ENCODE assay signal across 18 cellular contexts in the genomic region with DNA sequence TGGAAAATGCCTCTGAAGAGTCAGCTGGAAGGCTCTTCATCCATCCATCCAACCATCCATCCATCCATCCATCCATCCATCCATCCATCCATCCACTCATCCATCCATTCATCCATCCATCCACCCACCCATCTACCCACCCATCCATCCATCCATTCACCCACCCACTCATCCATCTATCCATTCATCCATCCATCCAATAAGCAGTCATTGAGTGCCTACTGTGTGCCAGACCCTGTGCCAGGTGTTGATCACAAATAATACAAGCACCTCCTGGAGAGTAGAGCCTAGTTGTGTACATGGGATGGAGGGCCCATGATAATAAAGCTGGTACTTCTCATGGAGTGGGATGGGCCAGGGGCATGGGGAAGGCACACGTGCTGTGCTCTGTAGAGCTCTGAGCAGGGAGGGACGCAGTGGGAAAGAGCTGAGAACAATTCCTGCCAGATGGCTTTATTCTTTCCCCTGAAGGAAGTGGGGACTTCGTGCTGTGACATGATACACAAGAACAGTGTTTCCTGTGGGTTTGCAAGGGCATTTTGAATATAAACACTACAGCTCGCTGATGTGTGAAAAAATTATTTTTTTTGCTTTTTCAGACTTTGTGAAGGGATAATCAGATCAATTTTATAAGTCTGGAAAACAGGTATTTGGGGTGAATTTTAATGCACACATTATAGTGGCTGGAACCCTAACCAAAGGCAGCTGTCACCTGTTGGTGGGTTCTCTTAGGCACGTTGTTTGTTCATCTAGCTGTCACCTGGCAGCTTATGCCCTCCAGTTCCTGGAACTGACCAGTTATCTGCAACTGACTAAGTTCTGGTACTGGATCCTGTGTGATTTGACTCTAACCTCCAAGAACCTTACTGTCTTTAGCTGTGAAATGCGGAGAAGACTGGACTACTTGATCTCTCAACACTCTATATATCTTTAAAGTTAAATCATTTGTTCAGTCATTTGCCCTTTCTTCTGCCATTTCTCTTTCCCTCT.
DNase-seq lines count a peak whose midpoint lies in the region; ATAC-seq and TF ChIP-seq lines count a peak whose summit lies in the region.
"Had no signal": no experiment of that assay in that cellular context is flagged by ENCODE, and none has a peak within 500 bp of the region (broad histone marks: within the 10 kb centered on the region; RNA-seq: fewer than 3 reads in every experiment).

No MANE protein-coding gene starts in this region.

- H3K9me3 Mint-ChIP-seq in activated naive CD4-positive, alpha-beta T cell treated with anti-CD3 and anti-CD28 coated beads, Interleukin-2, amount 10 ng/mL, durations not matched to agents 7 days and 5 days: no peaks in the 10 kb centered on the region
- no peaks in the 10 kb centered on the region for H3K9me3 Mint-ChIP-seq in activated T-helper 17 cell treated with anti-CD3 and anti-CD28 coated beads, Interleukin-2, amount 50 U/mL, for 72 hours

- peak overlapping the region in 5 of 8 donors; percentile 25 to 73 (median 48) for H3K27ac ChIP-seq in spleen
- H3K27ac ChIP-seq: adrenal gland, pancreas had no signal

- H3K36me3 ChIP-seq in Loucy (ENCODE audit: insufficient read depth, low read length): 0 out of 2 replicates have a peak, but pooled peaks cover 5% of the 10 kb centered on the region
- peaks cover 0 to 21% (median 0%) of the 10 kb centered on the region in 6 donors for H3K36me3 ChIP-seq in spleen
- H3K36me3 ChIP-seq: adrenal gland, MG63, pancreas, Peyer's patch had no signal

- H3F3A ChIP-seq in Loucy (ENCODE audit: low read depth): peaks cover 9% of the 10 kb centered on the region; the same call in 1 of the 2 replicates

- H2AFZ ChIP-seq in Loucy (ENCODE audit: low read length): 0 out of 2 replicates have a peak overlapping the region, but pooled peaks have one; percentile 13

- no peaks in the 10 kb centered on the region for H4K20me1 ChIP-seq in Loucy (ENCODE audit: insufficient read depth, low read length, poor library complexity, severe bottlenecking)

- intact Hi-C loops in spleen (cut with DNase I; ENCODE audit: low total_unique reads): no loop called here

- peak overlapping the region; percentile 78 for H3K4me2 ChIP-seq in Loucy (ENCODE audit: low read depth, low read length, poor library complexity, severe bottlenecking)

- peaks cover 65% of the 10 kb centered on the region for H3K79me2 ChIP-seq in Loucy (ENCODE audit: insufficient read depth, low read length)

- H3K27ac Mint-ChIP-seq in activated naive CD4-positive, alpha-beta T cell treated with anti-CD3 and anti-CD28 coated beads, Interleukin-2, amount 10 ng/mL, durations not matched to agents 7 days and 5 days: peak overlapping the region; percentile 79
- peak overlapping the region; percentile 64 for H3K27ac Mint-ChIP-seq in activated T-helper 17 cell treated with anti-CD3 and anti-CD28 coated beads, Interleukin-2, amount 50 U/mL, for 72 hours

- WGBS in spleen, 5 donors: 19 to 29% (median 22%) methylated on average over 6 of the region's 6 CpGs

- H3K9me2 ChIP-seq in Loucy (replicated peaks; ENCODE audit: low read depth, low read length): no peaks in the 10 kb centered on the region

- peak overlapping the region; percentile 71 for H3K9ac ChIP-seq in Loucy (ENCODE audit: low read depth, low read length, poor library complexity, severe bottlenecking)

- peaks cover 43% of the 10 kb centered on the region for H3K36me3 Mint-ChIP-seq in activated naive CD4-positive, alpha-beta T cell treated with anti-CD3 and anti-CD28 coated beads, Interleukin-2, amount 10 ng/mL, durations not matched to agents 7 days and 5 days
- H3K36me3 Mint-ChIP-seq in activated T-helper 17 cell treated with anti-CD3 and anti-CD28 coated beads, Interleukin-2, amount 50 U/mL, for 72 hours (ENCODE audit: low read depth): peaks cover 21% of the 10 kb centered on the region

- H3K4me3 Mint-ChIP-seq in activated naive CD4-positive, alpha-beta T cell treated with anti-CD3 and anti-CD28 coated beads, Interleukin-2, amount 10 ng/mL, durations not matched to agents 7 days and 5 days: no peak overlapping the region
- H3K4me3 Mint-ChIP-seq in activated T-helper 17 cell treated with anti-CD3 and anti-CD28 coated beads, Interleukin-2, amount 50 U/mL, for 72 hours: peak overlapping the region; percentile 40

- H3K9me3 ChIP-seq in Loucy (ENCODE audit: insufficient read depth, low read depth, low read length) (no peaks in the 10 kb centered on the region), spleen (no peaks in the 10 kb centered on the region)
- H3K9me3 ChIP-seq: adrenal gland, MG63, pancreas, Peyer's patch had no signal

- CTCF ChIA-PET in activated naive CD4-positive, alpha-beta T cell treated with anti-CD3 and anti-CD28 coated beads, Interleukin-2, amount 10 ng/mL, durations not matched to agents 7 days and 5 days (lab: Charles Lee): interaction anchor here (1.0 to 1.5 kb wide), 3 partner anchors 20 to 113 kb away, joined by 4 to 6 read pairs (median 5); no protein-coding TSS in a partner anchor

- peak; percentile 58 for ATAC-seq in activated T-helper 17 cell treated with anti-CD3 and anti-CD28 coated beads, Interleukin-2, amount 50 U/mL, for 72 hours (replicated peaks)
- ATAC-seq in HG03520 (IDR thresholded peaks at IDR 0.05; ENCODE audit: unreplicated experiment) (no peak), HG02970 (IDR thresholded peaks at IDR 0.05; ENCODE audit: low FRiP score, unreplicated experiment) (no peak)
- ATAC-seq: pancreas had no signal

- H3K27me3 ChIP-seq in Loucy (ENCODE audit: insufficient read depth, low read length, poor library complexity, severe bottlenecking) (no peaks in the 10 kb centered on the region), spleen (replicated peaks in 1 of 7) (no peaks in the 10 kb centered on the region)
- H3K27me3 ChIP-seq: adrenal gland, MG63, pancreas, Peyer's patch had no signal

- no peak for DNase-seq in activated naive CD4-positive, alpha-beta T cell treated with anti-CD3 and anti-CD28 coated beads, Interleukin-2, amount 10 ng/mL, durations not matched to agents 7 days and 5 days
- no peak for DNase-seq in activated naive CD4-positive, alpha-beta T cell treated with anti-CD3 and anti-CD28 coated beads, Interleukin-2, amount 50 U/mL, for 16 hours
- DNase-seq in spleen (no peak), hypothalamus (lab: John Stamatoyannopoulos, UW) (no peak)
- DNase-seq: adrenal gland, DMS79 treated with DMSO at 0.1 percent for 48 hours, MG63, midbrain, NCI-H1930, NCI-H524 treated with DMSO at 0.1 percent for 48 hours, pancreas, Peyer's patch, substantia nigra, SW 1271 had no signal

- peaks cover 38% of the 10 kb centered on the region for H3K4me1 Mint-ChIP-seq in activated naive CD4-positive, alpha-beta T cell treated with anti-CD3 and anti-CD28 coated beads, Interleukin-2, amount 10 ng/mL, durations not matched to agents 7 days and 5 days
- peaks cover 34% of the 10 kb centered on the region for H3K4me1 Mint-ChIP-seq in activated T-helper 17 cell treated with anti-CD3 and anti-CD28 coated beads, Interleukin-2, amount 50 U/mL, for 72 hours

- H3K4me1 ChIP-seq in Loucy (ENCODE audit: insufficient read depth, low read length, poor library complexity, severe bottlenecking) (peaks cover 66% of the 10 kb centered on the region), spleen (peaks cover 30 to 83% (median 46%) of the 10 kb centered on the region in 6 donors)
- H3K4me1 ChIP-seq: adrenal gland, pancreas had no signal

- no peaks in the 10 kb centered on the region for H3K27me3 Mint-ChIP-seq in activated naive CD4-positive, alpha-beta T cell treated with anti-CD3 and anti-CD28 coated beads, Interleukin-2, amount 10 ng/mL, durations not matched to agents 7 days and 5 days
- H3K27me3 Mint-ChIP-seq in activated T-helper 17 cell treated with anti-CD3 and anti-CD28 coated beads, Interleukin-2, amount 50 U/mL, for 72 hours: no peaks in the 10 kb centered on the region

- TF ChIP-seq CTCF in Loucy (conservative IDR thresholded peaks at IDR 0.05; ENCODE audit: low read length): no peak
- no peak for TF ChIP-seq CTCF in spleen (IDR thresholded peaks at IDR 0.05 in 8 of 11, conservative IDR thresholded peaks at IDR 0.05 in 3 of 11)

- no peak for TF ChIP-seq POLR2A in spleen (IDR thresholded peaks at IDR 0.05)

- H3K4me3 ChIP-seq in Loucy (ENCODE audit: low read length, poor library complexity, severe bottlenecking) (peak overlapping the region; percentile 62), spleen (peak overlapping the region in 1 of 8 donors; percentile 22)
- H3K4me3 ChIP-seq: adrenal gland, MG63, pancreas, Peyer's patch had no signal
